16 cellular contexts compared by ENCODE assay signal in genomic region chr18:75358928-75359327, GRCh38.
DNase-seq lines count a peak whose midpoint lies in the region; ATAC-seq, FAIRE-seq and TF ChIP-seq lines count a peak whose summit lies in the region.
"Had no signal": no experiment of that assay in that cellular context is flagged by ENCODE, and none has a peak within 500 bp of the region (broad histone marks: within the 10 kb centered on the region; RNA-seq: fewer than 3 reads in every experiment).

No MANE protein-coding gene starts in this region.

- ATAC-seq in WTC11 (no peak), HG02763 (IDR thresholded peaks at IDR 0.05; ENCODE audit: unreplicated experiment) (no peak)
- ATAC-seq: K562 had no signal

- POLR2A ChIA-PET in WTC11 (lab: Charles Lee), result interaction anchor here (0.5 kb wide), 1 partner anchor 293 kb away, joined by 6 read pairs; no protein-coding TSS in a partner anchor

- no peak overlapping the region for H3K4me3 Mint-ChIP-seq in WTC11
- H3K4me3 Mint-ChIP-seq: CD14-positive monocyte had no signal

- DNase-seq in ELR (ENCODE audit: low read depth) (peak; percentile 14), RCC 7860 (ENCODE audit: low spot score) (peak; percentile 43), dermis blood vessel endothelial cell (peak; percentile 43), ureter (ENCODE audit: low spot score) (peak; percentile 31), WTC11 (ENCODE audit: low spot score) (no peak), cardiac septum (ENCODE audit: low spot score) (no peak)
- DNase-seq: ACHN, AML-193, DMS 273 treated with DMSO at 0.1 percent for 48 hours, NCI-H1417 treated with DMSO at 0.1 percent for 48 hours, NCI-H2029 treated with DMSO at 0.1 percent for 48 hours, NCI-H524, SIG-M5 had no signal

- no peak for FAIRE-seq in RCC 7860 (lab: Jason Lieb, UNC)
- FAIRE-seq: K562 had no signal

- H3K27ac Mint-ChIP-seq in WTC11, result no peak overlapping the region

- H3K27me3 Mint-ChIP-seq in WTC11 (ENCODE audit: low read depth), result peaks cover 11% of the 10 kb centered on the region

- CTCF ChIA-PET in WTC11 (lab: Charles Lee), result interaction anchor here (0.7 kb wide), 1 partner anchor 122 kb away, joined by 3 read pairs; no protein-coding TSS in a partner anchor

- TF ChIP-seq CTCF in WTC11 (IDR thresholded peaks at IDR 0.05), result no peak

- peaks cover 4% of the 10 kb centered on the region for H3K4me1 Mint-ChIP-seq in WTC11
- H3K4me1 Mint-ChIP-seq: CD14-positive monocyte had no signal

- intact Hi-C loops in cardiac septum (cut with DNase I), result no loop called here

- peaks cover 29% of the 10 kb centered on the region for H3K36me3 Mint-ChIP-seq in WTC11
- H3K36me3 Mint-ChIP-seq: CD14-positive monocyte had no signal

- peaks cover 48% of the 10 kb centered on the region for H3K9me3 Mint-ChIP-seq in WTC11

TF ChIP-seq in WTC11, 78 proteins besides CTCF, POLR2A, EP300 and RAD21 (continues in another document):
- TF ChIP-seq ZNF232 (CRISPR knock-in tag; IDR thresholded peaks at IDR 0.05), result no peak
- no peak for TF ChIP-seq GRHL2 (CRISPR knock-in tag; IDR thresholded peaks at IDR 0.05; ENCODE audit: insufficient replicate concordance, severe bottlenecking)
- TF ChIP-seq ZNF532 (CRISPR knock-in tag; IDR thresholded peaks at IDR 0.05; ENCODE audit: borderline replicate concordance), result no peak
- TF ChIP-seq, protein P1, sequence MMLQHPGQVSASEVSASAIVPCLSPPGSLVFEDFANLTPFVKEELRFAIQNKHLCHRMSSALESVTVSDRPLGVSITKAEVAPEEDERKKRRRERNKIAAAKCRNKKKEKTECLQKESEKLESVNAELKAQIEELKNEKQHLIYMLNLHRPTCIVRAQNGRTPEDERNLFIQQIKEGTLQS (CRISPR knock-in tag; conservative IDR thresholded peaks at IDR 0.05), result no peak
- TF ChIP-seq, protein P2, sequence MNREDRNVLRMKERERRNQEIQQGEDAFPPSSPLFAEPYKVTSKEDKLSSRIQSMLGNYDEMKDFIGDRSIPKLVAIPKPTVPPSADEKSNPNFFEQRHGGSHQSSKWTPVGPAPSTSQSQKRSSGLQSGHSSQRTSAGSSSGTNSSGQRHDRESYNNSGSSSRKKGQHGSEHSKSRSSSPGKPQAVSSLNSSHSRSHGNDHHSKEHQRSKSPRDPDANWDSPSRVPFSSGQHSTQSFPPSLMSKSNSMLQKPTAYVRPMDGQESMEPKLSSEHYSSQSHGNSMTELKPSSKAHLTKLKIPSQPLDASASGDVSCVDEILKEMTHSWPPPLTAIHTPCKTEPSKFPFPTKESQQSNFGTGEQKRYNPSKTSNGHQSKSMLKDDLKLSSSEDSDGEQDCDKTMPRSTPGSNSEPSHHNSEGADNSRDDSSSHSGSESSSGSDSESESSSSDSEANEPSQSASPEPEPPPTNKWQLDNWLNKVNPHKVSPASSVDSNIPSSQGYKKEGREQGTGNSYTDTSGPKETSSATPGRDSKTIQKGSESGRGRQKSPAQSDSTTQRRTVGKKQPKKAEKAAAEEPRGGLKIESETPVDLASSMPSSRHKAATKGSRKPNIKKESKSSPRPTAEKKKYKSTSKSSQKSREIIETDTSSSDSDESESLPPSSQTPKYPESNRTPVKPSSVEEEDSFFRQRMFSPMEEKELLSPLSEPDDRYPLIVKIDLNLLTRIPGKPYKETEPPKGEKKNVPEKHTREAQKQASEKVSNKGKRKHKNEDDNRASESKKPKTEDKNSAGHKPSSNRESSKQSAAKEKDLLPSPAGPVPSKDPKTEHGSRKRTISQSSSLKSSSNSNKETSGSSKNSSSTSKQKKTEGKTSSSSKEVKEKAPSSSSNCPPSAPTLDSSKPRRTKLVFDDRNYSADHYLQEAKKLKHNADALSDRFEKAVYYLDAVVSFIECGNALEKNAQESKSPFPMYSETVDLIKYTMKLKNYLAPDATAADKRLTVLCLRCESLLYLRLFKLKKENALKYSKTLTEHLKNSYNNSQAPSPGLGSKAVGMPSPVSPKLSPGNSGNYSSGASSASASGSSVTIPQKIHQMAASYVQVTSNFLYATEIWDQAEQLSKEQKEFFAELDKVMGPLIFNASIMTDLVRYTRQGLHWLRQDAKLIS (CRISPR knock-in tag; IDR thresholded peaks at IDR 0.05; ENCODE audit: borderline replicate concordance), result no peak
- TF ChIP-seq ZNF423 (CRISPR knock-in tag; IDR thresholded peaks at IDR 0.05), result no peak
- TF ChIP-seq KAT7 (CRISPR knock-in tag; IDR thresholded peaks at IDR 0.05; ENCODE audit: borderline replicate concordance), result no peak
- TF ChIP-seq, protein P3, sequence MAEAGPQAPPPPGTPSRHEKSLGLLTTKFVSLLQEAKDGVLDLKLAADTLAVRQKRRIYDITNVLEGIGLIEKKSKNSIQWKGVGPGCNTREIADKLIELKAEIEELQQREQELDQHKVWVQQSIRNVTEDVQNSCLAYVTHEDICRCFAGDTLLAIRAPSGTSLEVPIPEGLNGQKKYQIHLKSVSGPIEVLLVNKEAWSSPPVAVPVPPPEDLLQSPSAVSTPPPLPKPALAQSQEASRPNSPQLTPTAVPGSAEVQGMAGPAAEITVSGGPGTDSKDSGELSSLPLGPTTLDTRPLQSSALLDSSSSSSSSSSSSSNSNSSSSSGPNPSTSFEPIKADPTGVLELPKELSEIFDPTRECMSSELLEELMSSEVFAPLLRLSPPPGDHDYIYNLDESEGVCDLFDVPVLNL (CRISPR knock-in tag; IDR thresholded peaks at IDR 0.05; ENCODE audit: borderline replicate concordance, low read depth), result no peak
- TF ChIP-seq ZNF138 (CRISPR knock-in tag; conservative IDR thresholded peaks at IDR 0.05), result no peak
- TF ChIP-seq FOXJ3 (CRISPR knock-in tag; IDR thresholded peaks at IDR 0.05; ENCODE audit: borderline replicate concordance), result no peak
- TF ChIP-seq PRDM15 (CRISPR knock-in tag; IDR thresholded peaks at IDR 0.05), result no peak
- no peak for TF ChIP-seq JAZF1 (CRISPR knock-in tag; IDR thresholded peaks at IDR 0.05)
- TF ChIP-seq IRF1 (CRISPR knock-in tag; IDR thresholded peaks at IDR 0.05), result no peak
- no peak for TF ChIP-seq ESRRA (CRISPR knock-in tag; IDR thresholded peaks at IDR 0.05; ENCODE audit: borderline replicate concordance)
- TF ChIP-seq ZNF263 (CRISPR knock-in tag; IDR thresholded peaks at IDR 0.05; ENCODE audit: low read depth), result no peak

Comparison
In these comparisons a context has a peak if more than half of its experiments do, and no peak if none do; other contexts are left out.
1. DNase-seq: peak in ELR (single experiment), RCC 7860 (single experiment), dermis blood vessel endothelial cell (single experiment) and ureter (single experiment); none in WTC11 (single experiment) and cardiac septum (single experiment).